1 cellular context compared by ENCODE assay signal in genomic region chr2:182047544-182047943, GRCh38.
TF ChIP-seq lines count a peak whose summit lies in the region.

No MANE protein-coding gene starts in this region.

TF ChIP-seq in SK-N-SH treated with all-trans-retinoic acid at 6 μM for 48 hours, 23 proteins besides CTCF, POLR2A, EP300 and RAD21 (continued from another document):
- TF ChIP-seq PATZ1 (CRISPR knock-in tag; IDR thresholded peaks at IDR 0.05; ENCODE audit: borderline replicate concordance) (peak; percentile 38; the same call in 1 of the 2 replicates), ISL1 (CRISPR knock-in tag; IDR thresholded peaks at IDR 0.05) (peak; percentile 20; the same call in 1 of the 2 replicates), CREB5 (CRISPR knock-in tag; IDR thresholded peaks at IDR 0.05; ENCODE audit: low read depth) (no peak), ZNF565 (CRISPR knock-in tag; conservative IDR thresholded peaks at IDR 0.05; ENCODE audit: low read depth) (no peak), ZC3H10 (CRISPR knock-in tag; IDR thresholded peaks at IDR 0.05) (peak; percentile 74; the same call in 1 of the 2 replicates), ZNF70 (CRISPR knock-in tag; IDR thresholded peaks at IDR 0.05) (no peak), PPARA (CRISPR knock-in tag; IDR thresholded peaks at IDR 0.05; ENCODE audit: borderline replicate concordance) (no peak), TOX (CRISPR knock-in tag; IDR thresholded peaks at IDR 0.05; ENCODE audit: borderline replicate concordance) (peak; percentile 91)
